17 cellular contexts compared by ENCODE assay signal in genomic region chr9:124139001-124139400, GRCh38.
A peak's percentile ranks its signal among the peaks of the same experiment; 100 is the strongest.
DNase-seq lines count a peak whose midpoint lies in the region; ATAC-seq and TF ChIP-seq lines count a peak whose summit lies in the region.
"Had no signal": no experiment of that assay in that cellular context is flagged by ENCODE, and none has a peak within 500 bp of the region (broad histone marks: within the 10 kb centered on the region; RNA-seq: fewer than 3 reads in every experiment).

No MANE protein-coding gene starts in this region.

- no peaks in the 10 kb centered on the region for H3K9me3 ChIP-seq in adipocyte (ENCODE audit: control insufficient read depth, low read length)
- H3K9me3 ChIP-seq: breast epithelium, Peyer's patch, spleen, stomach had no signal

- peaks cover 52% of the 10 kb centered on the region for H3K4me1 ChIP-seq in adipocyte (ENCODE audit: control insufficient read depth, insufficient read depth, low read length)
- H3K4me1 ChIP-seq: breast epithelium, Peyer's patch, spleen, stomach had no signal

- peaks cover 15% of the 10 kb centered on the region for H3K27me3 Mint-ChIP-seq in activated T-cell treated with anti-CD3 and anti-CD28 coated beads, Interleukin-2, amount 50 U/mL, for 72 hours (ENCODE audit: low read depth)

- no peaks in the 10 kb centered on the region for H3K9me3 Mint-ChIP-seq in stimulated activated effector memory CD8-positive, alpha-beta T cell treated with anti-CD3 and anti-CD28 coated beads, Interleukin-12 subunit alpha, Interleukin-12 subunit beta, amount 100 ng/mL, for 72 hours
- no peaks in the 10 kb centered on the region for H3K9me3 Mint-ChIP-seq in activated T-cell treated with anti-CD3 and anti-CD28 coated beads, Interleukin-2, amount 50 U/mL, for 72 hours
- H3K9me3 Mint-ChIP-seq: mesothelial cell of epicardium had no signal

- H3K27ac Mint-ChIP-seq in stimulated activated effector memory CD8-positive, alpha-beta T cell treated with anti-CD3 and anti-CD28 coated beads, Interleukin-12 subunit alpha, Interleukin-12 subunit beta, amount 100 ng/mL, for 72 hours = peak overlapping the region; percentile 17
- H3K27ac Mint-ChIP-seq in activated T-cell treated with anti-CD3 and anti-CD28 coated beads, Interleukin-2, amount 50 U/mL, for 72 hours = no peak overlapping the region
- H3K27ac Mint-ChIP-seq: mesothelial cell of epicardium had no signal

- no peaks in the 10 kb centered on the region for H3K36me3 ChIP-seq in adipocyte (ENCODE audit: control insufficient read depth, insufficient read depth, low read length, severe bottlenecking)
- H3K36me3 ChIP-seq: breast epithelium, Peyer's patch, spleen, stomach had no signal

- no peak overlapping the region for H3K4me3 Mint-ChIP-seq in stimulated activated effector memory CD8-positive, alpha-beta T cell treated with anti-CD3 and anti-CD28 coated beads, Interleukin-12 subunit alpha, Interleukin-12 subunit beta, amount 100 ng/mL, for 72 hours
- no peak overlapping the region for H3K4me3 Mint-ChIP-seq in activated T-cell treated with anti-CD3 and anti-CD28 coated beads, Interleukin-2, amount 50 U/mL, for 72 hours
- H3K4me3 Mint-ChIP-seq: mesothelial cell of epicardium had no signal

- no peaks in the 10 kb centered on the region for H3K36me3 Mint-ChIP-seq in stimulated activated effector memory CD8-positive, alpha-beta T cell treated with anti-CD3 and anti-CD28 coated beads, Interleukin-12 subunit alpha, Interleukin-12 subunit beta, amount 100 ng/mL, for 72 hours
- no peaks in the 10 kb centered on the region for H3K36me3 Mint-ChIP-seq in activated T-cell treated with anti-CD3 and anti-CD28 coated beads, Interleukin-2, amount 50 U/mL, for 72 hours (ENCODE audit: insufficient read depth in 2 of 2)
- H3K36me3 Mint-ChIP-seq: mesothelial cell of epicardium had no signal

- no peaks in the 10 kb centered on the region for H3K4me1 Mint-ChIP-seq in stimulated activated effector memory CD8-positive, alpha-beta T cell treated with anti-CD3 and anti-CD28 coated beads, Interleukin-12 subunit alpha, Interleukin-12 subunit beta, amount 100 ng/mL, for 72 hours
- no peaks in the 10 kb centered on the region for H3K4me1 Mint-ChIP-seq in activated T-cell treated with anti-CD3 and anti-CD28 coated beads, Interleukin-2, amount 50 U/mL, for 72 hours (ENCODE audit: low read depth)
- H3K4me1 Mint-ChIP-seq: mesothelial cell of epicardium had no signal

- no peak for ATAC-seq in stimulated activated effector memory CD8-positive, alpha-beta T cell treated with anti-CD3 and anti-CD28 coated beads, Interleukin-12 subunit alpha, Interleukin-12 subunit beta, amount 100 ng/mL, for 72 hours
- no peak for ATAC-seq in activated T-cell treated with anti-CD3 and anti-CD28 coated beads, Interleukin-2, amount 50 U/mL, for 72 hours (replicated peaks in 1 of 2)

- DNase-seq in GM03348 (ENCODE audit: low spot score) (peak; percentile 77), adipocyte (ENCODE audit: low read depth) (peak; percentile 59), islet precursor cell (peak; percentile 54), GM10266 (ENCODE audit: extremely low spot score) (no peak)
- DNase-seq in stimulated activated effector memory CD8-positive, alpha-beta T cell treated with anti-CD3 and anti-CD28 coated beads, Interleukin-12 subunit alpha, Interleukin-12 subunit beta, amount 100 ng/mL, for 72 hours (ENCODE audit: low spot score in 2 of 2) = no peak
- no peak for DNase-seq in activated naive CD4-positive, alpha-beta T cell treated with anti-CD3 and anti-CD28 coated beads, Interleukin-2, amount 50 U/mL, for 16 hours
- no peak for DNase-seq in activated T-cell treated with anti-CD3 and anti-CD28 coated beads, Interleukin-2, amount 50 U/mL, for 72 hours
- DNase-seq in activated CD8-positive, alpha-beta memory T cell treated with anti-CD3 and anti-CD28 coated beads, Interleukin-2, amount 50 U/mL, for 4 hours = no peak
- DNase-seq: activated naive CD4-positive, alpha-beta T cell; NCI-H2081 treated with DMSO at 0.1 percent for 48 hours; NCI-H748 treated with DMSO at 0.1 percent for 48 hours; nucleus accumbens; spleen; stomach had no signal

- no peak for TF ChIP-seq CTCF in GM10266 (IDR thresholded peaks at IDR 0.05; ENCODE audit: control insufficient read depth, insufficient read depth, low read depth, missing control alignments)

- H3K9ac ChIP-seq in adipocyte (ENCODE audit: low read length) = peak overlapping the region; percentile 73

- H3K27me3 ChIP-seq in adipocyte (replicated peaks; ENCODE audit: control insufficient read depth, insufficient read depth, low read length) = no peaks in the 10 kb centered on the region
- H3K27me3 ChIP-seq: breast epithelium, Peyer's patch, spleen, stomach had no signal

- H3K4me3 ChIP-seq in adipocyte (ENCODE audit: low read length) = no peak overlapping the region
- H3K4me3 ChIP-seq: breast epithelium, Peyer's patch, spleen, stomach had no signal

Comparison
In these comparisons a context has a peak if more than half of its experiments do, and no peak if none do; other contexts are left out.
1. DNase-seq: peak in GM03348 (single experiment), adipocyte (single experiment) and islet precursor cell (single experiment); none in stimulated activated effector memory CD8-positive, alpha-beta T cell treated with anti-CD3 and anti-CD28 coated beads, Interleukin-12 subunit alpha, Interleukin-12 subunit beta, amount 100 ng/mL, for 72 hours (0 of 2), activated naive CD4-positive, alpha-beta T cell treated with anti-CD3 and anti-CD28 coated beads, Interleukin-2, amount 50 U/mL, for 16 hours (single experiment), GM10266 (single experiment), activated T-cell treated with anti-CD3 and anti-CD28 coated beads, Interleukin-2, amount 50 U/mL, for 72 hours (0 of 2) and activated CD8-positive, alpha-beta memory T cell treated with anti-CD3 and anti-CD28 coated beads, Interleukin-2, amount 50 U/mL, for 4 hours (single experiment).